In the genomic region with DNA sequence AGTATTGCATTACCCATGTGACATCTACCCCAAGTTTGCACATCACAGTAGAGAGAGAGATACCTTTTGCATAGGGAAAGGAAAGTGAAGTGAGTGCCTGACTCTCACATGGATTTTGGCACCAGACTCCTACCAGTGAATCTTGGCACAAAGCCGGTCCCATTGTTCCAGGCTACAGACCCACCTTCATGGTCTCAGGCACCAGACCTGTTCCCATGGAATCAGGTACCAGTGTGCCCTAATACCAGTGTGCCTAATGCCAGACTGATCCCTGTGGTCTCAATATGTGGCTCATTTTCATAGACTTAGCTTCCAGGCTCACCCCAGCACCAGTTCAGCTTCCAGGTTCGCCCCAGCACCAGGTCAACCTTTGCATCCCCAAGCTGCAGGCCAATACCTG, we compare ENCODE assay signal across 6 cellular contexts.
DNase-seq lines count a peak whose midpoint lies in the region; ATAC-seq and TF ChIP-seq lines count a peak whose summit lies in the region.
"Not testable (repeated sequence)": the region's sequence is repeated elsewhere in the genome, so short reads cannot be mapped to it uniquely, and the experiment has no call there.

No MANE protein-coding gene starts in this region.

- H3K27ac Mint-ChIP-seq in MCF 10A (ENCODE audit: low read depth, unreplicated experiment) = not testable (repeated sequence)

- peak; percentile 18 for DNase-seq in MCF 10A (ENCODE audit: unreplicated experiment)
- not testable (repeated sequence) for DNase-seq in left ventricle myocardium superior; sciatic nerve (ENCODE audit: low spot score); upper lobe of left lung
- DNase-seq in mucosa of gallbladder (ENCODE audit: low spot score) = peak; percentile 63

- not testable (repeated sequence) for H3K4me1 ChIP-seq in gastroesophageal sphincter, upper lobe of left lung

- not testable (repeated sequence) for TF ChIP-seq EP300 in gastroesophageal sphincter (IDR thresholded peaks at IDR 0.05); upper lobe of left lung (IDR thresholded peaks at IDR 0.05)

- H3K4me3 ChIP-seq in gastroesophageal sphincter, upper lobe of left lung: not testable (repeated sequence)

- H3K36me3 ChIP-seq in gastroesophageal sphincter, upper lobe of left lung: not testable (repeated sequence)

- POLR2A ChIA-PET in MCF 10A (lab: Yijun Ruan, JAX) = not testable (repeated sequence)

- H3K27ac ChIP-seq in gastroesophageal sphincter, upper lobe of left lung: not testable (repeated sequence)

- intact Hi-C loops in MCF 10A (cut with micrococcal nuclease); left ventricle myocardium superior (cut with micrococcal nuclease); sciatic nerve (cut with DNase I): not testable (repeated sequence)

- H3K36me3 Mint-ChIP-seq in MCF 10A (ENCODE audit: insufficient read depth, unreplicated experiment) = not testable (repeated sequence)

- not testable (repeated sequence) for H3K9me3 Mint-ChIP-seq in MCF 10A (ENCODE audit: unreplicated experiment)

- ATAC-seq in gastroesophageal sphincter (peak; percentile 28), left ventricle myocardium superior (peak; percentile 14), sciatic nerve (peak; percentile 38), upper lobe of left lung (ENCODE audit: low FRiP score in 2 of 2) (peak; percentile 38 to 70)

- CTCF ChIA-PET in MCF 10A (lab: Yijun Ruan, JAX) = not testable (repeated sequence)

- not testable (repeated sequence) for TF ChIP-seq CTCF in MCF 10A (IDR thresholded peaks at IDR 0.05; ENCODE audit: unreplicated experiment); gastroesophageal sphincter (IDR thresholded peaks at IDR 0.05); upper lobe of left lung (IDR thresholded peaks at IDR 0.05)

- H3K27me3 ChIP-seq in gastroesophageal sphincter, upper lobe of left lung: not testable (repeated sequence)

- H3K27me3 Mint-ChIP-seq in MCF 10A (ENCODE audit: insufficient read depth, unreplicated experiment) = not testable (repeated sequence)

- WGBS in gastroesophageal sphincter (ENCODE audit: low coverage in 1 of 2), 2 donors = 100% methylated on average over 1 of the region's 2 CpGs
- WGBS in upper lobe of left lung, 2 donors = 100% methylated on average over 1 of the region's 2 CpGs

- H3K4me1 Mint-ChIP-seq in MCF 10A (ENCODE audit: insufficient read depth, unreplicated experiment) = not testable (repeated sequence)

- H3K4me3 Mint-ChIP-seq in MCF 10A (ENCODE audit: unreplicated experiment) = not testable (repeated sequence)

- TF ChIP-seq POLR2A in gastroesophageal sphincter (IDR thresholded peaks at IDR 0.05); upper lobe of left lung (IDR thresholded peaks at IDR 0.05): not testable (repeated sequence)

- not testable (repeated sequence) for BruUV-seq in MCF 10A (replicated peaks; lab: Mats Ljungman, UMichigan)

- not testable (repeated sequence) for H3K9me3 ChIP-seq in gastroesophageal sphincter, upper lobe of left lung
